In the genomic region with DNA sequence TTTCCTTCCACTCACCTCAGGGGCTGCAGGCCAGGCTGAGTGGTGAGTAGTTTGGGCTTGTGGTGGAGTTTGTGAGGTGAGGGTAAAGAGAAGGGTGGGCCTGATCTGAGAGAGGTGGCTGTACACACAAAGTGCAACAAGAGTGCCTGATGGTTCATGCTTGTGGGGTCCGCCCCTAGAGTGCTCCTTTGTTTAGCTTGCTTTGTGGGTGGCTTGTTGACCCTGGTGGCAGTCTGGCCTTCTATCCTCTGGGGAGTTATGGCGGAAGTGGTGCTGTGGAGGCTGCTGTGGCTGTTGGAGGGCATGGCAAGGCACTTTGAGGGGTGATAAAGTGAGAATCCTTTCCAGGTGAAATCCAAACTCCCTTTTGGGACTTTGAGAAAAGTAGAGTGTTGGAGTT, we compare ENCODE assay signal across 21 cellular contexts. TPM values are rescaled to one million over a fixed set of nuclear protein-coding genes. Genes with fewer than 3 reads are reported as not detected.
A peak's percentile ranks its signal among the peaks of the same experiment; 100 is the strongest.
DNase-seq lines count a peak whose midpoint lies in the region; ATAC-seq, FAIRE-seq and TF ChIP-seq lines count a peak whose summit lies in the region.
"Had no signal": no experiment of that assay in that cellular context is flagged by ENCODE, and none has a peak within 500 bp of the region (broad histone marks: within the 10 kb centered on the region; RNA-seq: fewer than 3 reads in every experiment).

No MANE protein-coding gene starts in this region.

- TF ChIP-seq POLR2A in GM12891 (IDR thresholded peaks at IDR 0.05; ENCODE audit: low read depth, low read length) = no peak

- H3K4me1 Mint-ChIP-seq in activated CD8-positive, alpha-beta T cell treated with anti-CD3 and anti-CD28 coated beads, Interleukin-2, amount 10 ng/mL, durations not matched to agents 7 days and 5 days (ENCODE audit: low read depth) = peaks cover 67% of the 10 kb centered on the region

- H3K4me1 ChIP-seq in DOHH2 (ENCODE audit: control insufficient read depth, low read length) = peaks cover 18% of the 10 kb centered on the region
- H3K4me1 ChIP-seq in mesenchymal stem cell (ENCODE audit: control insufficient read depth, insufficient read depth, low read depth, low read length) = peaks cover 15% of the 10 kb centered on the region
- H3K4me1 ChIP-seq: Caco-2 had no signal

- peaks cover 46% of the 10 kb centered on the region for H3K36me3 Mint-ChIP-seq in activated CD8-positive, alpha-beta T cell treated with anti-CD3 and anti-CD28 coated beads, Interleukin-2, amount 10 ng/mL, durations not matched to agents 7 days and 5 days (ENCODE audit: low read depth)

- CTCF ChIA-PET in activated CD8-positive, alpha-beta T cell treated with anti-CD3 and anti-CD28 coated beads, Interleukin-2, amount 10 ng/mL, durations not matched to agents 7 days and 5 days (lab: Charles Lee) = no interaction called here

- H3K23ac ChIP-seq in mesenchymal stem cell (ENCODE audit: low read length in 2 of 2) = no peak overlapping the region

- in situ Hi-C loops in brain microvascular endothelial cell (cut with HindIII; ENCODE audit: low pct_ligation_motif_present, low sequenced_read_pairs) = no loop called here

- H2AFZ ChIP-seq in mesenchymal stem cell (ENCODE audit: low read depth, low read length) = no peak overlapping the region

- 100% methylated on average over 2 of the region's 2 CpGs for WGBS in mesenchymal stem cell

- H3K27ac Mint-ChIP-seq in activated CD8-positive, alpha-beta T cell treated with anti-CD3 and anti-CD28 coated beads, Interleukin-2, amount 10 ng/mL, durations not matched to agents 7 days and 5 days = peak overlapping the region; percentile 40

- no peak overlapping the region for H3K9ac ChIP-seq in mesenchymal stem cell (ENCODE audit: low read length)

- H3K79me2 ChIP-seq in DOHH2 (ENCODE audit: control insufficient read depth, low read length) = peaks cover 3% of the 10 kb centered on the region; the same call in 1 of the 2 replicates

- H2BK5ac ChIP-seq in mesenchymal stem cell (ENCODE audit: low read depth, low read length, poor library complexity, severe bottlenecking) = no peak overlapping the region

- no peaks in the 10 kb centered on the region for H3K9me3 Mint-ChIP-seq in activated CD8-positive, alpha-beta T cell treated with anti-CD3 and anti-CD28 coated beads, Interleukin-2, amount 10 ng/mL, durations not matched to agents 7 days and 5 days (ENCODE audit: insufficient read depth)
- H3K9me3 Mint-ChIP-seq: activated T-cell treated with anti-CD3 and anti-CD28 coated beads, Interleukin-2, amount 50 U/mL, for 4 hours had no signal

- POLR2A ChIA-PET in activated CD8-positive, alpha-beta T cell treated with anti-CD3 and anti-CD28 coated beads, Interleukin-2, amount 10 ng/mL, durations not matched to agents 7 days and 5 days (lab: Charles Lee) = interaction anchor here (1.1 kb wide), 1 partner anchor 9 kb away, joined by 3 read pairs; no protein-coding TSS in a partner anchor

- H3K4me3 ChIP-seq in DOHH2 (ENCODE audit: low read length) = no peak overlapping the region
- H3K4me3 ChIP-seq in mesenchymal stem cell (ENCODE audit: insufficient read depth in 1 of 2, low read depth in 1 of 2, low read length in 2 of 2) = no peak overlapping the region
- H3K4me3 ChIP-seq in brain microvascular endothelial cell (ENCODE audit: low read depth, low read length) = no peak overlapping the region
- H3K4me3 ChIP-seq: adrenal gland, heart left ventricle, lower lobe of right lung, uterus had no signal

- H4K20me1 ChIP-seq in DOHH2 (ENCODE audit: control insufficient read depth, insufficient read depth, low read depth, low read length) = no peaks in the 10 kb centered on the region

- ATAC-seq in HG03354 (IDR thresholded peaks at IDR 0.05; ENCODE audit: poor library complexity, severe bottlenecking, unreplicated experiment) (peak; percentile 68), HG03095 (IDR thresholded peaks at IDR 0.05; ENCODE audit: unreplicated experiment) (no peak), HG02623 (IDR thresholded peaks at IDR 0.05; ENCODE audit: unreplicated experiment) (no peak)
- ATAC-seq in activated CD8-positive, alpha-beta T cell treated with anti-CD3 and anti-CD28 coated beads, Interleukin-2, amount 10 ng/mL, durations not matched to agents 7 days and 5 days = no peak
- ATAC-seq: activated T-cell treated with anti-CD3 and anti-CD28 coated beads, Interleukin-2, amount 50 U/mL, for 4 hours had no signal

- no peak overlapping the region for H3K27ac ChIP-seq in DOHH2 (ENCODE audit: low read depth, low read length)
- no peak overlapping the region for H3K27ac ChIP-seq in mesenchymal stem cell (ENCODE audit: low read length, poor library complexity, severe bottlenecking)
- H3K27ac ChIP-seq in brain microvascular endothelial cell = no peak overlapping the region
- H3K27ac ChIP-seq: adrenal gland, lower lobe of right lung, uterus had no signal

- FAIRE-seq in GM12891 (lab: Jason Lieb, UNC) = no peak
- FAIRE-seq: H54 had no signal

- H4K8ac ChIP-seq in mesenchymal stem cell (ENCODE audit: low read length) = no peak overlapping the region

- no peaks in the 10 kb centered on the region for H3K27me3 Mint-ChIP-seq in activated CD8-positive, alpha-beta T cell treated with anti-CD3 and anti-CD28 coated beads, Interleukin-2, amount 10 ng/mL, durations not matched to agents 7 days and 5 days (ENCODE audit: low read depth)

- no peak overlapping the region for H2BK12ac ChIP-seq in mesenchymal stem cell (ENCODE audit: low read length in 2 of 2)

- TF ChIP-seq CTCF in DOHH2 (IDR thresholded peaks at IDR 0.05; ENCODE audit: low read depth, low read length, poor library complexity, severe bottlenecking) (no peak), brain microvascular endothelial cell (IDR thresholded peaks at IDR 0.05; ENCODE audit: low read depth, low read length, missing control alignments) (no peak)

- no peak overlapping the region for H3K4me3 Mint-ChIP-seq in activated CD8-positive, alpha-beta T cell treated with anti-CD3 and anti-CD28 coated beads, Interleukin-2, amount 10 ng/mL, durations not matched to agents 7 days and 5 days
- H3K4me3 Mint-ChIP-seq: activated T-cell treated with anti-CD3 and anti-CD28 coated beads, Interleukin-2, amount 50 U/mL, for 4 hours had no signal

- H3K27me3 ChIP-seq in DOHH2 (ENCODE audit: control insufficient read depth, low read length) = no peaks in the 10 kb centered on the region
- no peaks in the 10 kb centered on the region for H3K27me3 ChIP-seq in mesenchymal stem cell (ENCODE audit: control insufficient read depth in 1 of 2, insufficient read depth in 1 of 2, low read length in 2 of 2)
- H3K27me3 ChIP-seq in brain microvascular endothelial cell (replicated peaks) = no peaks in the 10 kb centered on the region
- H3K27me3 ChIP-seq: adrenal gland, heart left ventricle, uterus had no signal

- peaks cover 50% of the 10 kb centered on the region for H3K79me1 ChIP-seq in mesenchymal stem cell (replicated peaks; ENCODE audit: low read length, poor library complexity, severe bottlenecking)

- no peak overlapping the region for H3K18ac ChIP-seq in mesenchymal stem cell (ENCODE audit: low read depth in 1 of 2, low read length in 2 of 2)

- H2BK120ac ChIP-seq in mesenchymal stem cell (ENCODE audit: low read depth, low read length) = no peak overlapping the region

- H3K4ac ChIP-seq in mesenchymal stem cell (ENCODE audit: low read depth in 1 of 2, low read length in 2 of 2) = no peak overlapping the region

- no peak for DNase-seq in activated CD8-positive, alpha-beta T cell treated with anti-CD3 and anti-CD28 coated beads, Interleukin-2, amount 10 ng/mL, durations not matched to agents 7 days and 5 days
- DNase-seq in mesenchymal stem cell (no peak), brain microvascular endothelial cell (no peak), GM12891 (ENCODE audit: insufficient read length, low spot score) (no peak)
- DNase-seq: activated CD4-positive, alpha-beta T cell treated with anti-CD3 and anti-CD28 coated beads, Interleukin-2, amount 50 U/mL, for 1 hour; activated T-cell treated with anti-CD3 and anti-CD28 coated beads, Interleukin-2, amount 50 U/mL, for 4 hours; adrenal gland; Caco-2; effector CD4-positive, alpha-beta T cell; EL; heart left ventricle; KBM-7; lower lobe of right lung; NCI-H1092 treated with DMSO at 0.1 percent for 48 hours; NCI-H774; uterus had no signal

- no peaks in the 10 kb centered on the region for H3F3A ChIP-seq in DOHH2 (ENCODE audit: control insufficient read depth, insufficient read depth)

- no peak overlapping the region for H2BK15ac ChIP-seq in mesenchymal stem cell (ENCODE audit: low read depth, poor library complexity, severe bottlenecking)

- no peak overlapping the region for H2AK5ac ChIP-seq in mesenchymal stem cell (ENCODE audit: low read length, severe bottlenecking)

- H3K9me3 ChIP-seq in DOHH2 (ENCODE audit: control insufficient read depth, insufficient read depth, low read length) = no peaks in the 10 kb centered on the region
- no peaks in the 10 kb centered on the region for H3K9me3 ChIP-seq in mesenchymal stem cell (ENCODE audit: control insufficient read depth, low read length)
- H3K9me3 ChIP-seq: adrenal gland, Caco-2, heart left ventricle, lower lobe of right lung, uterus had no signal

- no peak overlapping the region for H3K14ac ChIP-seq in mesenchymal stem cell (ENCODE audit: low read length in 2 of 2)

- H4K91ac ChIP-seq in mesenchymal stem cell (ENCODE audit: low read length) = peak overlapping the region; percentile 8

- peak overlapping the region; percentile 4 for H3K4me2 ChIP-seq in DOHH2 (ENCODE audit: low read length)
- H3K4me2 ChIP-seq in mesenchymal stem cell (ENCODE audit: low read length, poor library complexity, severe bottlenecking) = no peak overlapping the region

- peaks cover 13% of the 10 kb centered on the region for H3K36me3 ChIP-seq in DOHH2 (ENCODE audit: control insufficient read depth, low read length)
- peaks cover 35 to 41% of the 10 kb centered on the region in 2 experiments for H3K36me3 ChIP-seq in mesenchymal stem cell (ENCODE audit: control insufficient read depth in 1 of 2, insufficient read depth in 2 of 2, low read depth in 1 of 2, low read length in 2 of 2)
- peaks cover 17% of the 10 kb centered on the region for H3K36me3 ChIP-seq in brain microvascular endothelial cell (replicated peaks)
- H3K36me3 ChIP-seq: uterus had no signal

- H3K9me2 ChIP-seq in DOHH2 (replicated peaks; ENCODE audit: control insufficient read depth, low read length) = no peaks in the 10 kb centered on the region

TF ChIP-seq in GM12891, 5 proteins besides CTCF, POLR2A, EP300 and RAD21:
- TF ChIP-seq TAF1 (IDR thresholded peaks at IDR 0.05; ENCODE audit: low read depth, low read length) = no peak
- no peak for TF ChIP-seq SPI1 (IDR thresholded peaks at IDR 0.05; ENCODE audit: low read depth, low read length)
- no peak for TF ChIP-seq POLR2AphosphoS5 (IDR thresholded peaks at IDR 0.05; ENCODE audit: low read depth, low read length)
- no peak for TF ChIP-seq POU2F2 (IDR thresholded peaks at IDR 0.05; ENCODE audit: low read depth, low read length)
TF ChIP-seq in GM12891: peak in this region for 0.

RNA-seq across cellular contexts. Expression of a gene that starts 10.6 kb away (rescaled TPM):
- 10 to 100 TPM; 70.2 to 71.9 TPM for total RNA-seq in activated CD8-positive, alpha-beta T cell treated with anti-CD3 and anti-CD28 coated beads, Interleukin-2, amount 10 ng/mL, durations not matched to agents 7 days and 5 days
- polyA plus RNA-seq in mesenchymal stem cell (2013, experiment 1 of 2) = 39.3 TPM
- polyA plus RNA-seq in mesenchymal stem cell (2013, experiment 2 of 2) = 41.3 TPM
- polyA plus RNA-seq in GM12891 (2012; ENCODE audit: low read depth, missing spikeins) = 18.1 TPM
